8 cellular contexts compared by ENCODE assay signal in the genomic region with DNA sequence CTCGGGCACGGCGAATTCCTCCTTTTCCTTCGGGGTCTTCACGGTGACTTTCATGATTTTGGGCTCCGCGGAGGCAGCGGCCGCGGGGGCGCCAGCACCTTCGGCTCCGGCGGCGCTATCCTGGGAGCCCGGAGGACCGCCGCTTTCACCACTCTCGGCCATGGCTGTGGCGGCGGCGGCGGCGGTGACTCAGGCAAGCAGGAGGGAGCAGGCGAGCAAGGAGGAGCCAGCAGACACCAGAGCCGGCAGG. TPM values are rescaled to one million over a fixed set of nuclear protein-coding genes. Genes with fewer than 3 reads are reported as not detected.
A peak's percentile ranks its signal among the peaks of the same experiment; 100 is the strongest.
DNase-seq lines count a peak whose midpoint lies in the region; ATAC-seq and TF ChIP-seq lines count a peak whose summit lies in the region.

No MANE protein-coding gene starts in this region.

- WGBS in esophagus, 2 donors, result 0% methylated on average over 16 to 26 of the region's 26 CpGs

- H3K4me3 ChIP-seq in DOHH2 (ENCODE audit: low read length), result peak overlapping the region; percentile 86
- peak overlapping the region; percentile 95 to 98 for H3K4me3 ChIP-seq in esophagus (ENCODE audit: low read depth in 1 of 2, low read length in 2 of 2)
- peak overlapping the region; percentile 80 to 90 for H3K4me3 ChIP-seq in neutrophil (ENCODE audit: low read depth in 1 of 2, low read length in 1 of 2)

- H3F3A ChIP-seq in DOHH2 (ENCODE audit: control insufficient read depth, insufficient read depth), result no peaks in the 10 kb centered on the region

- H3K79me2 ChIP-seq in DOHH2 (ENCODE audit: control insufficient read depth, low read length), result peaks cover 60% of the 10 kb centered on the region

- peaks cover 10% of the 10 kb centered on the region for H4K20me1 ChIP-seq in DOHH2 (ENCODE audit: control insufficient read depth, insufficient read depth, low read depth, low read length)

- peaks cover 23% of the 10 kb centered on the region for H3K36me3 ChIP-seq in DOHH2 (ENCODE audit: control insufficient read depth, low read length)
- no peaks in the 10 kb centered on the region for H3K36me3 ChIP-seq in esophagus (ENCODE audit: control insufficient read depth in 2 of 2, insufficient read depth in 2 of 2, low read length in 1 of 2)
- no peaks in the 10 kb centered on the region for H3K36me3 ChIP-seq in neutrophil

- DNase-seq in HPDE6-E6E7 (ENCODE audit: extremely low spot score) (peak; percentile 85), HuH-7 (ENCODE audit: low spot score) (no peak), retina (no peak)
- DNase-seq in activated CD4-positive, alpha-beta T cell treated with anti-CD3 and anti-CD28 coated beads, Interleukin-2, amount 50 U/mL, for 48 hours, result peak; percentile 78 to 80

- H3K4me2 ChIP-seq in DOHH2 (ENCODE audit: low read length), result peak overlapping the region; percentile 81

- H3K9me2 ChIP-seq in DOHH2 (replicated peaks; ENCODE audit: control insufficient read depth, low read length), result no peaks in the 10 kb centered on the region

- H3K4me1 ChIP-seq in DOHH2 (ENCODE audit: control insufficient read depth, low read length) (peaks cover 39% of the 10 kb centered on the region), esophagus (ENCODE audit: control insufficient read depth in 2 of 2, insufficient read depth in 2 of 2, low read length in 1 of 2) (no peaks in the 10 kb centered on the region), neutrophil (ENCODE audit: control insufficient read depth in 1 of 2, insufficient read depth in 1 of 2, low read depth in 1 of 2, low read length in 1 of 2) (peaks cover 26 to 27% of the 10 kb centered on the region in 2 experiments)

- H3K9me3 ChIP-seq in DOHH2 (ENCODE audit: control insufficient read depth, insufficient read depth, low read length) (no peaks in the 10 kb centered on the region), esophagus (ENCODE audit: control insufficient read depth in 2 of 2, insufficient read depth in 1 of 2, low read depth in 1 of 2, low read length in 1 of 2) (no peaks in the 10 kb centered on the region), neutrophil (no peaks in the 10 kb centered on the region)

- TF ChIP-seq CTCF in DOHH2 (IDR thresholded peaks at IDR 0.05; ENCODE audit: low read depth, low read length, poor library complexity, severe bottlenecking) (no peak), neutrophil (IDR thresholded peaks at IDR 0.05) (no peak)

- peak; percentile 44 for ATAC-seq in GM21390 (IDR thresholded peaks at IDR 0.05; ENCODE audit: unreplicated experiment)

- H3K27me3 ChIP-seq in DOHH2 (ENCODE audit: control insufficient read depth, low read length) (no peaks in the 10 kb centered on the region), esophagus (ENCODE audit: control insufficient read depth in 1 of 2, insufficient read depth in 2 of 2, low read length in 2 of 2) (no peaks in the 10 kb centered on the region), neutrophil (no peaks in the 10 kb centered on the region)

- H3K27ac ChIP-seq in DOHH2 (ENCODE audit: low read depth, low read length) (peak overlapping the region; percentile 74), esophagus (ENCODE audit: low read depth in 2 of 2, low read length in 1 of 2) (peak overlapping the region; percentile 96 to 100), neutrophil (peak overlapping the region; percentile 97)

RNA-seq across cellular contexts. Expression of gene UBQLN1, which starts 0.3 kb away (rescaled TPM):
- polyA plus RNA-seq in esophagus, result 10 to 100 TPM; 26.1 to 35.8 TPM

Comparison
In these comparisons a context has a peak if more than half of its experiments do, and no peak if none do; other contexts are left out.
1. DNase-seq: peak in HPDE6-E6E7 (single experiment) and activated CD4-positive, alpha-beta T cell treated with anti-CD3 and anti-CD28 coated beads, Interleukin-2, amount 50 U/mL, for 48 hours (2 of 2); none in HuH-7 (single experiment) and retina (single experiment).
2. Peak in every context shown above with its lines, with median percentiles within 50 percentile points of each other: H3K27ac ChIP-seq and H3K4me3 ChIP-seq.